Comparison of ENCODE assay signal across 12 cellular contexts in genomic region chr2:37506407-37507068, GRCh38.
DNase-seq lines count a peak whose midpoint lies in the region; ATAC-seq and TF ChIP-seq lines count a peak whose summit lies in the region.
"Had no signal": no experiment of that assay in that cellular context is flagged by ENCODE, and none has a peak within 500 bp of the region (broad histone marks: within the 10 kb centered on the region; RNA-seq: fewer than 3 reads in every experiment).

No MANE protein-coding gene starts in this region.

- H3K79me2 ChIP-seq in OCI-LY3 (ENCODE audit: low read length) (no peaks in the 10 kb centered on the region), PC-9 (ENCODE audit: low read depth) (no peaks in the 10 kb centered on the region)

- 0 out of 2 replicates have a peak overlapping the region, but pooled peaks have one; percentile 28 for H2AFZ ChIP-seq in OCI-LY3 (ENCODE audit: low read depth, low read length)
- H2AFZ ChIP-seq in PC-9 = no peak overlapping the region

- H3K4me3 ChIP-seq in OCI-LY3 (ENCODE audit: low read length) (no peak overlapping the region), fibroblast of pulmonary artery (replicated peaks; ENCODE audit: low read depth, low read length) (no peak overlapping the region), PC-9 (no peak overlapping the region)
- H3K4me3 ChIP-seq: pancreas had no signal

- no peaks in the 10 kb centered on the region for H3K9me3 Mint-ChIP-seq in osteocyte (ENCODE audit: unreplicated experiment)

- H3K4me2 ChIP-seq in OCI-LY3 (ENCODE audit: low read length) (no peak overlapping the region), PC-9 (no peak overlapping the region)

- no TSS peak for BruUV-seq in PC-9 (replicated peaks; lab: Mats Ljungman, UMichigan)

- H4K20me1 ChIP-seq in OCI-LY3 (ENCODE audit: insufficient read depth, low read length) (no peaks in the 10 kb centered on the region), PC-9 (ENCODE audit: insufficient read depth) (no peaks in the 10 kb centered on the region)

- no peak overlapping the region for H3K4me3 Mint-ChIP-seq in osteocyte (ENCODE audit: unreplicated experiment)
- H3K4me3 Mint-ChIP-seq: CD4-positive, CD25-positive, alpha-beta regulatory T cell had no signal

- H3K9ac ChIP-seq in OCI-LY3 (ENCODE audit: low read length) = no peak overlapping the region

- no peak for ATAC-seq in GM18861 (IDR thresholded peaks at IDR 0.05; ENCODE audit: unreplicated experiment)

- no peaks in the 10 kb centered on the region for H3K9me2 ChIP-seq in PC-9 (ENCODE audit: insufficient read depth)

- DNase-seq in EH (ENCODE audit: low read depth) (peak; percentile 78), fibroblast of pulmonary artery (ENCODE audit: low read depth) (peak; percentile 7), osteocyte (ENCODE audit: extremely low spot score, unreplicated experiment) (no peak), activated gamma-delta T cell (lab: John Stamatoyannopoulos, UW) (no peak), PC-9 (no peak)
- no peak for DNase-seq in activated CD4-positive, CD25-positive, alpha-beta regulatory T cell (lab: John Stamatoyannopoulos, UW)
- DNase-seq: CD4-positive, CD25-positive, alpha-beta regulatory T cell; NCI-H69; pancreas; T-helper 2 cell had no signal

- POLR2A ChIA-PET in PC-9 (lab: Charles Lee; ENCODE audit: unreplicated experiment) = no interaction called here

- H3K27ac ChIP-seq in OCI-LY3 (ENCODE audit: low read length) (no peak overlapping the region), PC-9 (no peak overlapping the region)
- H3K27ac ChIP-seq: pancreas had no signal

- H3K27me3 Mint-ChIP-seq in osteocyte (ENCODE audit: unreplicated experiment) = peaks cover 4% of the 10 kb centered on the region

- TF ChIP-seq CTCF in OCI-LY3 (IDR thresholded peaks at IDR 0.05; ENCODE audit: low read depth, low read length) (no peak), fibroblast of pulmonary artery (IDR thresholded peaks at IDR 0.05; ENCODE audit: low read length, missing control alignments) (no peak), osteocyte (IDR thresholded peaks at IDR 0.05) (no peak), PC-9 (conservative IDR thresholded peaks at IDR 0.05) (no peak)

- CTCF ChIA-PET in PC-9 (lab: Charles Lee) = no interaction called here

- H3F3A ChIP-seq in PC-9 (ENCODE audit: insufficient read depth, low read depth) = no peaks in the 10 kb centered on the region

- H3K36me3 Mint-ChIP-seq in osteocyte (ENCODE audit: unreplicated experiment) = no peaks in the 10 kb centered on the region
- H3K36me3 Mint-ChIP-seq: CD4-positive, CD25-positive, alpha-beta regulatory T cell had no signal

- H3K9me3 ChIP-seq in OCI-LY3 (ENCODE audit: insufficient read depth, low read length) = no peaks in the 10 kb centered on the region
- 0 out of 2 replicates have a peak, but pooled peaks cover 4% of the 10 kb centered on the region for H3K9me3 ChIP-seq in PC-9 (ENCODE audit: insufficient read depth, low read depth)
- H3K9me3 ChIP-seq: pancreas had no signal

- H3K4me1 ChIP-seq in OCI-LY3 (ENCODE audit: low read length) = peaks cover 17% of the 10 kb centered on the region
- no peaks in the 10 kb centered on the region for H3K4me1 ChIP-seq in PC-9 (replicated peaks; ENCODE audit: insufficient read depth)
- H3K4me1 ChIP-seq: pancreas had no signal

- H3K27me3 ChIP-seq in OCI-LY3 (ENCODE audit: low read depth, low read length) (no peaks in the 10 kb centered on the region), PC-9 (ENCODE audit: insufficient read depth, low read depth) (no peaks in the 10 kb centered on the region)
- H3K27me3 ChIP-seq: pancreas had no signal

- H3K4me1 Mint-ChIP-seq in osteocyte (ENCODE audit: unreplicated experiment) = peaks cover 26% of the 10 kb centered on the region
- H3K4me1 Mint-ChIP-seq: CD4-positive, CD25-positive, alpha-beta regulatory T cell had no signal

- peak overlapping the region; percentile 46 for H3K27ac Mint-ChIP-seq in osteocyte (ENCODE audit: unreplicated experiment)

- intact Hi-C loops in PC-9 (cut with micrococcal nuclease; ENCODE audit: unreplicated experiment) = no loop called here

- H3K36me3 ChIP-seq in OCI-LY3 (replicated peaks; ENCODE audit: low read depth, low read length) (no peaks in the 10 kb centered on the region), PC-9 (ENCODE audit: low read depth) (no peaks in the 10 kb centered on the region)
- H3K36me3 ChIP-seq: pancreas had no signal

Comparison
In these comparisons a context has a peak if more than half of its experiments do, and no peak if none do; other contexts are left out.
1. DNase-seq: peak in EH (single experiment) and fibroblast of pulmonary artery (single experiment); none in osteocyte (single experiment), activated CD4-positive, CD25-positive, alpha-beta regulatory T cell (0 of 4), activated gamma-delta T cell (single experiment) and PC-9 (0 of 2).